ENCODE assay signal across 1 cellular context in genomic region chr15:40232625-40233070, GRCh38.
TF ChIP-seq lines count a peak whose summit lies in the region.

No MANE protein-coding gene starts in this region.

TF ChIP-seq in GM23338, 12 proteins besides CTCF, POLR2A, EP300 and RAD21 (continued from another document):
- TF ChIP-seq, protein P1, sequence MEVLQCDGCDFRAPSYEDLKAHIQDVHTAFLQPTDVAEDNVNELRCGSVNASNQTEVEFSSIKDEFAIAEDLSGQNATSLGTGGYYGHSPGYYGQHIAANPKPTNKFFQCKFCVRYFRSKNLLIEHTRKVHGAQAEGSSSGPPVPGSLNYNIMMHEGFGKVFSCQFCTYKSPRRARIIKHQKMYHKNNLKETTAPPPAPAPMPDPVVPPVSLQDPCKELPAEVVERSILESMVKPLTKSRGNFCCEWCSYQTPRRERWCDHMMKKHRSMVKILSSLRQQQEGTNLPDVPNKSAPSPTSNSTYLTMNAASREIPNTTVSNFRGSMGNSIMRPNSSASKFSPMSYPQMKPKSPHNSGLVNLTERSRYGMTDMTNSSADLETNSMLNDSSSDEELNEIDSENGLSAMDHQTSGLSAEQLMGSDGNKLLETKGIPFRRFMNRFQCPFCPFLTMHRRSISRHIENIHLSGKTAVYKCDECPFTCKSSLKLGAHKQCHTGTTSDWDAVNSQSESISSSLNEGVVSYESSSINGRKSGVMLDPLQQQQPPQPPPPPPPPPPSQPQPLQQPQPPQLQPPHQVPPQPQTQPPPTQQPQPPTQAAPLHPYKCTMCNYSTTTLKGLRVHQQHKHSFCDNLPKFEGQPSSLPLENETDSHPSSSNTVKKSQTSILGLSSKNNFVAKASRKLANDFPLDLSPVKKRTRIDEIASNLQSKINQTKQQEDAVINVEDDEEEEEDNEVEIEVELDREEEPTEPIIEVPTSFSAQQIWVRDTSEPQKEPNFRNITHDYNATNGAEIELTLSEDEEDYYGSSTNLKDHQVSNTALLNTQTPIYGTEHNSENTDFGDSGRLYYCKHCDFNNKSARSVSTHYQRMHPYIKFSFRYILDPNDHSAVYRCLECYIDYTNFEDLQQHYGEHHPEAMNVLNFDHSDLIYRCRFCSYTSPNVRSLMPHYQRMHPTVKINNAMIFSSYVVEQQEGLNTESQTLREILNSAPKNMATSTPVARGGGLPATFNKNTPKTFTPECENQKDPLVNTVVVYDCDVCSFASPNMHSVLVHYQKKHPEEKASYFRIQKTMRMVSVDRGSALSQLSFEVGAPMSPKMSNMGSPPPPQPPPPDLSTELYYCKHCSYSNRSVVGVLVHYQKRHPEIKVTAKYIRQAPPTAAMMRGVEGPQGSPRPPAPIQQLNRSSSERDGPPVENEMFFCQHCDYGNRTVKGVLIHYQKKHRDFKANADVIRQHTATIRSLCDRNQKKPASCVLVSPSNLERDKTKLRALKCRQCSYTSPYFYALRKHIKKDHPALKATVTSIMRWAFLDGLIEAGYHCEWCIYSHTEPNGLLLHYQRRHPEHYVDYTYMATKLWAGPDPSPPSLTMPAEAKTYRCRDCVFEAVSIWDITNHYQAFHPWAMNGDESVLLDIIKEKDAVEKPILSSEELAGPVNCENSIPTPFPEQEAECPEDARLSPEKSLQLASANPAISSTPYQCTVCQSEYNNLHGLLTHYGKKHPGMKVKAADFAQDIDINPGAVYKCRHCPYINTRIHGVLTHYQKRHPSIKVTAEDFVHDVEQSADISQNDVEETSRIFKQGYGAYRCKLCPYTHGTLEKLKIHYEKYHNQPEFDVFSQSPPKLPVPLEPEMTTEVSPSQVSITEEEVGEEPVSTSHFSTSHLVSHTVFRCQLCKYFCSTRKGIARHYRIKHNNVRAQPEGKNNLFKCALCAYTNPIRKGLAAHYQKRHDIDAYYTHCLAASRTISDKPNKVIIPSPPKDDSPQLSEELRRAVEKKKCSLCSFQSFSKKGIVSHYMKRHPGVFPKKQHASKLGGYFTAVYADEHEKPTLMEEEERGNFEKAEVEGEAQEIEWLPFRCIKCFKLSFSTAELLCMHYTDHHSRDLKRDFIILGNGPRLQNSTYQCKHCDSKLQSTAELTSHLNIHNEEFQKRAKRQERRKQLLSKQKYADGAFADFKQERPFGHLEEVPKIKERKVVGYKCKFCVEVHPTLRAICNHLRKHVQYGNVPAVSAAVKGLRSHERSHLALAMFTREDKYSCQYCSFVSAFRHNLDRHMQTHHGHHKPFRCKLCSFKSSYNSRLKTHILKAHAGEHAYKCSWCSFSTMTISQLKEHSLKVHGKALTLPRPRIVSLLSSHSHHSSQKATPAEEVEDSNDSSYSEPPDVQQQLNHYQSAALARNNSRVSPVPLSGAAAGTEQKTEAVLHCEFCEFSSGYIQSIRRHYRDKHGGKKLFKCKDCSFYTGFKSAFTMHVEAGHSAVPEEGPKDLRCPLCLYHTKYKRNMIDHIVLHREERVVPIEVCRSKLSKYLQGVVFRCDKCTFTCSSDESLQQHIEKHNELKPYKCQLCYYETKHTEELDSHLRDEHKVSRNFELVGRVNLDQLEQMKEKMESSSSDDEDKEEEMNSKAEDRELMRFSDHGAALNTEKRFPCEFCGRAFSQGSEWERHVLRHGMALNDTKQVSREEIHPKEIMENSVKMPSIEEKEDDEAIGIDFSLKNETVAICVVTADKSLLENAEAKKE (CRISPR knock-in tag; IDR thresholded peaks at IDR 0.05): no peak
- TF ChIP-seq CREB1 (CRISPR knock-in tag; IDR thresholded peaks at IDR 0.05; ENCODE audit: low read depth) (no peak), JUNB (IDR thresholded peaks at IDR 0.05; ENCODE audit: unreplicated experiment) (no peak)
TF ChIP-seq in GM23338: peak in this region for 0.
